ENCODE assay signal across 8 cellular contexts in the genomic region with DNA sequence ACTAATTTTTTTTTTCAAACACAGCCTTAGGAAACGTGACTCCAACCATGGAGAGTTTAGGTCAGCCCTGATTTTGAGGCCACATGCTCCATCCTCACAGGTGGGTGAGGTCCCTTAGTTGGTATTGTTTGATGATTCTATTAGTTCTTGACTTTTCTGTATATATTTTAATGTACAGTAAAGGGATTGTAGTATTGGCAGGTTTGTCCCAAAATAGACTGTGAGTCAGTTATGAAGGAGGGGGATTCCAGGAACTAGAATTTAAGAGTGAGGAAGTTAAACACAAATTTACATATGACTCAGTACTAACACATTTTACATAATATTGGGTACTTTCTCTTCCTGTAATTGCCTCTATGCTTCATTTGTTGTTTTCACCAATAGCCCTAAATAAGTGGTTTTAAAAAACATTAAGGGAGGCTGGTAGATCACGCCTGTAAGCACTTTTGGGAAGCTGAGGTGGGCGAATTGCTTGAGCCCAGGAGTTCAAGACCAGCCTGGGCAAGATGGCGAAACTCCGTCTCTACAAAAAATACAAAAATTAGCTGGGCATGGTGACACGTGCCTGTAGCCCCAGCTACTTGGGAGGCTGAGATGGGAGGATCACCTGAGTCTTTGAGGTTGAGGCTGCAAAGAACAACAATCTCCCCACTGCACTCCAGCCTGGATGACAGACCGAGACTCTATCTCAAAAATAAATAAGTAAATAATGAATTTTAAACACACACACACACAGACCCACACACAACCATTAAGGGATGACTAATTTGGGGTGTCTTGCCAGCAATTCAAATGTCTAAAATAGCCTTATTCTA.
DNase-seq lines count a peak whose midpoint lies in the region; ATAC-seq and TF ChIP-seq lines count a peak whose summit lies in the region.

No MANE protein-coding gene starts in this region.

- peaks cover 35% of the 10 kb centered on the region for H3K4me1 ChIP-seq in parathyroid adenoma

- TF ChIP-seq CTCF in GM10248 (IDR thresholded peaks at IDR 0.05; ENCODE audit: control extremely low read depth, extremely low read depth, low read depth, missing control alignments) (no peak), parathyroid adenoma (IDR thresholded peaks at IDR 0.05) (no peak)

- H3K79me2 ChIP-seq in parathyroid adenoma: peaks cover 11% of the 10 kb centered on the region

- CTCF ChIA-PET in GM10248 (lab: Yijun Ruan, JAX): interaction anchor here (0.8 kb wide), 1 partner anchor 10 kb away, joined by 3 read pairs; no protein-coding TSS in a partner anchor

- no peak overlapping the region for H3K4me3 ChIP-seq in parathyroid adenoma (ENCODE audit: low read depth, low read length)

- ATAC-seq in GM21526 (IDR thresholded peaks at IDR 0.05; ENCODE audit: low FRiP score, unreplicated experiment): peak; percentile 90
- no peak for ATAC-seq in left colon

- no peak overlapping the region for H3K4me2 ChIP-seq in parathyroid adenoma (ENCODE audit: low read length)

- no peaks in the 10 kb centered on the region for H3K27me3 ChIP-seq in parathyroid adenoma (ENCODE audit: control insufficient read depth, insufficient read depth, low read length)

- no peak overlapping the region for H2AFZ ChIP-seq in parathyroid adenoma

- H3K36me3 ChIP-seq in parathyroid adenoma (ENCODE audit: control insufficient read depth, insufficient read depth, low read length): no peaks in the 10 kb centered on the region

- H3K27ac ChIP-seq in parathyroid adenoma: peak overlapping the region; percentile 92

- intact Hi-C loops in left colon (cut with DNase I, micrococcal nuclease): no loop called here

- POLR2A ChIA-PET in GM10248 (lab: Yijun Ruan, JAX): no interaction called here

- H3K9ac ChIP-seq in parathyroid adenoma: no peak overlapping the region

- no peaks in the 10 kb centered on the region for H3K9me3 ChIP-seq in parathyroid adenoma (ENCODE audit: control insufficient read depth, low read length)

- DNase-seq in GM10248 (ENCODE audit: extremely low spot score) (peak; percentile 70), HT1080 (ENCODE audit: low read depth) (peak; percentile 83), amniotic stem cell (lab: John Stamatoyannopoulos, UW) (peak; percentile 44), left colon (no peak), NCI-H526 (lab: John Stamatoyannopoulos, UW) (no peak), medulla oblongata (ENCODE audit: extremely low spot score) (no peak)

Comparison
In these comparisons a context has a peak if more than half of its experiments do, and no peak if none do; other contexts are left out.
1. DNase-seq: peak in GM10248 (single experiment), HT1080 (single experiment) and amniotic stem cell (single experiment); none in left colon (0 of 2), NCI-H526 (0 of 2) and medulla oblongata (single experiment).